Comparison of ENCODE assay signal across 8 cellular contexts in genomic region chr11:122656631-122657101, GRCh38. TPM values are rescaled to one million over a fixed set of nuclear protein-coding genes. Genes with fewer than 3 reads are reported as not detected.
DNase-seq lines count a peak whose midpoint lies in the region; ATAC-seq and TF ChIP-seq lines count a peak whose summit lies in the region.

No MANE protein-coding gene starts in this region.

- DNase-seq in NCI-H1105 treated with DMSO at 0.1 percent for 48 hours (lab: John Stamatoyannopoulos, UW): peak; percentile 42
- DNase-seq in NCI-H1105 (lab: John Stamatoyannopoulos, UW): no peak
- peak; percentile 33 for DNase-seq in RWPE1 (ENCODE audit: low spot score)
- DNase-seq in astrocyte of the cerebellum (ENCODE audit: low read depth): no peak
- peak in 1 of 2 donors; percentile 24 for DNase-seq in gastrocnemius medialis
- no peak for DNase-seq in COLO668 (lab: John Stamatoyannopoulos, UW; ENCODE audit: unreplicated experiment)
- no peak for DNase-seq in HPDE6-E6E7 (ENCODE audit: extremely low spot score)

- H3K9me3 ChIP-seq in iPS-15b (ENCODE audit: control insufficient read depth, insufficient read depth, low read length): no peaks in the 10 kb centered on the region
- no peaks in the 10 kb centered on the region for H3K9me3 ChIP-seq in gastrocnemius medialis

- H3K27ac ChIP-seq in RWPE1 (peak overlapping the region; percentile 90), gastrocnemius medialis (peak overlapping the region in 3 of 4 donors; percentile 70 to 74 (median 72))

- in situ Hi-C loops in astrocyte of the cerebellum (cut with HindIII; ENCODE audit: low sequenced_read_pairs): no loop called here
- in situ Hi-C loops in gastrocnemius medialis (cut with MboI; ENCODE audit: low sequenced_read_pairs in 4 of 4): no loop called here

- H3K27me3 ChIP-seq in iPS-15b (ENCODE audit: control insufficient read depth, insufficient read depth, low read length) (peaks cover 28% of the 10 kb centered on the region), gastrocnemius medialis (peaks cover 0 to 4% (median under 1%) of the 10 kb centered on the region in 3 donors)

- CTCF ChIA-PET in RWPE1 (lab: Yijun Ruan, JAX): interaction anchor here (0.6 to 1.0 kb wide), 5 partner anchors 24 to 381 kb away, joined by 3 to 4 read pairs (median 3); no protein-coding TSS in a partner anchor

- no peak for ATAC-seq in gastrocnemius medialis

- TF ChIP-seq CTCF in RWPE1 (conservative IDR thresholded peaks at IDR 0.05; ENCODE audit: low read depth) (no peak), astrocyte of the cerebellum (IDR thresholded peaks at IDR 0.05; ENCODE audit: low read depth, low read length, missing control alignments) (peak; percentile 30), gastrocnemius medialis (IDR thresholded peaks at IDR 0.05 in 4 of 5, conservative IDR thresholded peaks at IDR 0.05 in 1 of 5) (no peak)

- H3K36me3 ChIP-seq in iPS-15b (ENCODE audit: control insufficient read depth, insufficient read depth, low read length): no peaks in the 10 kb centered on the region
- H3K36me3 ChIP-seq in gastrocnemius medialis: no peaks in the 10 kb centered on the region

- TF ChIP-seq POLR2A in gastrocnemius medialis (IDR thresholded peaks at IDR 0.05): no peak

- H3K4me3 ChIP-seq in astrocyte of the cerebellum (ENCODE audit: low read depth, low read length) (peak overlapping the region; percentile 85), iPS-15b (ENCODE audit: low read depth, low read length) (peak overlapping the region; percentile 89), gastrocnemius medialis (peak overlapping the region; percentile 76 to 98 (median 86))

- POLR2A ChIA-PET in RWPE1 (lab: Yijun Ruan, JAX; ENCODE audit: low non-redundant PET): no interaction called here

- H3K9ac ChIP-seq in iPS-15b (ENCODE audit: low read depth, low read length): peak overlapping the region; percentile 60

- H3K4me1 ChIP-seq in iPS-15b (ENCODE audit: control insufficient read depth, insufficient read depth, low read length): peaks cover 5% of the 10 kb centered on the region
- H3K4me1 ChIP-seq in gastrocnemius medialis: peaks cover 11 to 15% of the 10 kb centered on the region in 2 donors

- intact Hi-C loops in gastrocnemius medialis (cut with DNase I; ENCODE audit: low total_unique reads): no loop called here

RNA-seq across cellular contexts. Expression of gene UBASH3B, which starts 1.1 kb away (rescaled TPM):
- total RNA-seq in gastrocnemius medialis: 1 to 10 TPM in 2 of 4 donors, under 1 TPM in 2; 0.32 to 2.9 (median 0.87) TPM

Comparison
In these comparisons a context has a peak if more than half of its experiments do, and no peak if none do; other contexts are left out.
1. DNase-seq: peak in NCI-H1105 treated with DMSO at 0.1 percent for 48 hours (single experiment) and RWPE1 (single experiment); none in NCI-H1105 (single experiment), astrocyte of the cerebellum (single experiment), COLO668 (single experiment) and HPDE6-E6E7 (single experiment).
2. Peak in every context shown above with its lines, with median percentiles within 50 percentile points of each other: H3K4me3 ChIP-seq.